Comparison of ENCODE assay signal across 17 cellular contexts in the genomic region with DNA sequence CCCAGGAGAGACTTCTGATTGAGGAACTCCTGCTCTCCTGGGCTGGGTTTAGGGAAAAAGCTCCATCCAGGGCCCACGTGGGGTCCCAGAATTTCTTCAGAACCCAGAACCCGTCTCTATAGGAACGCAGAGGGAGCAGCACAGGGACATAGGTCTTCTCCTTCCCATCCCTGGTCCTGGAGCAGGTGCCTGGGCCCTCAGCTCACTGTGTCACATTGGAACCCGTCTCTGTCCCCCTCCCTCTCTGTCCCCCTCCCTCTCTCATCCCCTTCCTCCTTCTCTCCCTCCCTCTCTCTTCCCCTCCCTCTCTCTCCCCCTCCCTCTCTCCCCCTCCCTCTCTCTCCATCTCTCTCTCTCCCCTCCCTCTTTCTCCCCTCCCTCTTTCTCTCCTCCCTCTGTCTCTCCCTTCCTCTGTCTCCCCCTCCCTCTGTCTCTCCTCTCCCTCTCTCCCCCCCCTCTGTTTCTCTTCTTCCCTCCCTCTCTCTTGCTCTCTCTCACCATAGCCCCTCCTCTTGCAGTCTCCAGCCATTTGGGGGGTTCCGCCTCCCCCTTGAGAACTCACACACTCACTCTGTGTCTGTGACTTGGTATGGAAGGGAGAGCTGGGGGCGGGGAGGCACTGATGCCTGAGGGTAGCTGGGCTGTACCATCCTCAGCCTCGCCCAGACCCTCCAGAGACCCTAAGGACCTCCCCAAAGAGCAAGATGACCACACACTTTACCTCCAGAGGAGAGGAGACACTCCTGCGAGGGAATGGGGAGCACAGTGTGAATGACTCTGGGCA.
DNase-seq lines count a peak whose midpoint lies in the region; ATAC-seq and TF ChIP-seq lines count a peak whose summit lies in the region.
"Had no signal": no experiment of that assay in that cellular context is flagged by ENCODE, and none has a peak within 500 bp of the region (broad histone marks: within the 10 kb centered on the region; RNA-seq: fewer than 3 reads in every experiment).

No MANE protein-coding gene starts in this region.

- H3K4me3 Mint-ChIP-seq in activated T-cell treated with anti-CD3 and anti-CD28 coated beads, Interleukin-2, amount 50 U/mL, for 72 hours, result no peak overlapping the region
- H3K4me3 Mint-ChIP-seq: activated T-cell treated with anti-CD3 and anti-CD28 coated beads, Interleukin-2, amount 50 U/mL, for 24 hours; CD14-positive monocyte had no signal

- H3K4me1 Mint-ChIP-seq in activated T-cell treated with anti-CD3 and anti-CD28 coated beads, Interleukin-2, amount 50 U/mL, for 72 hours (ENCODE audit: low read depth), result no peaks in the 10 kb centered on the region
- H3K4me1 Mint-ChIP-seq: CD14-positive monocyte had no signal

- H3K27me3 Mint-ChIP-seq in activated T-cell treated with anti-CD3 and anti-CD28 coated beads, Interleukin-2, amount 50 U/mL, for 72 hours (ENCODE audit: low read depth), result no peaks in the 10 kb centered on the region

- TF ChIP-seq POLR2A in suprapubic skin (IDR thresholded peaks at IDR 0.05), result no peak

- H3K27ac Mint-ChIP-seq in activated T-cell treated with anti-CD3 and anti-CD28 coated beads, Interleukin-2, amount 50 U/mL, for 72 hours, result no peak overlapping the region
- H3K27ac Mint-ChIP-seq: activated T-cell treated with anti-CD3 and anti-CD28 coated beads, Interleukin-2, amount 50 U/mL, for 24 hours; CD14-positive monocyte had no signal

- no peak for TF ChIP-seq CTCF in suprapubic skin (IDR thresholded peaks at IDR 0.05)

- H3K4me3 ChIP-seq in mucosa of rectum (ENCODE audit: low read length in 2 of 2), result no peak overlapping the region
- no peak overlapping the region for H3K4me3 ChIP-seq in suprapubic skin

- H3K9me3 ChIP-seq in mucosa of rectum (ENCODE audit: control insufficient read depth in 2 of 2, low read length in 2 of 2), result no peaks in the 10 kb centered on the region
- no peaks in the 10 kb centered on the region for H3K9me3 ChIP-seq in suprapubic skin

- peaks cover 0 to 7% of the 10 kb centered on the region in 2 donors for H3K4me1 ChIP-seq in mucosa of rectum (ENCODE audit: control insufficient read depth in 2 of 2, insufficient read depth in 2 of 2, low read length in 2 of 2)
- H3K4me1 ChIP-seq in suprapubic skin, result peaks cover 30% of the 10 kb centered on the region
- H3K4me1 ChIP-seq: parathyroid adenoma had no signal

- H3K27ac ChIP-seq in caudate nucleus (ENCODE audit: low read depth, low read length) (peak overlapping the region; percentile 91), mucosa of rectum (ENCODE audit: low read depth in 2 of 2, low read length in 2 of 2) (peak overlapping the region; percentile 63 to 77), suprapubic skin (peak overlapping the region; percentile 65)
- H3K27ac ChIP-seq: parathyroid adenoma had no signal

- peak overlapping the region in 1 of 2 donors; percentile 33 for H3K9ac ChIP-seq in mucosa of rectum (ENCODE audit: low read depth in 1 of 2, low read length in 2 of 2)
- H3K9ac ChIP-seq: parathyroid adenoma had no signal

- no peak for ATAC-seq in activated T-cell treated with anti-CD3 and anti-CD28 coated beads, Interleukin-2, amount 50 U/mL, for 72 hours (replicated peaks in 1 of 2)

- H3K27me3 ChIP-seq in mucosa of rectum (ENCODE audit: control insufficient read depth in 2 of 2, insufficient read depth in 2 of 2, low read length in 2 of 2), result no peaks in the 10 kb centered on the region
- peaks cover 78% of the 10 kb centered on the region for H3K27me3 ChIP-seq in suprapubic skin

- DNase-seq in NCI-H2227 (lab: John Stamatoyannopoulos, UW; ENCODE audit: unreplicated experiment), result peak; percentile 42
- no peak for DNase-seq in caudate nucleus (lab: John Stamatoyannopoulos, UW)
- no peak for DNase-seq in suprapubic skin (ENCODE audit: low spot score in 2 of 2)
- DNase-seq in activated T-cell treated with anti-CD3 and anti-CD28 coated beads, Interleukin-2, amount 50 U/mL, for 72 hours, result no peak
- no peak for DNase-seq in cortex of kidney (lab: John Stamatoyannopoulos, UW)
- no peak for DNase-seq in epidermal melanocyte (ENCODE audit: insufficient read length, low spot score)
- no peak for DNase-seq in stimulated activated CD4-positive, alpha-beta T cell treated with anti-CD3 and anti-CD28 coated beads, Interleukin-1b, Interleukin-23, amount 100 ng/mL, for 48 hours
- DNase-seq: activated CD4-positive, alpha-beta T cell treated with anti-CD3 and anti-CD28 coated beads for 1 hour; activated T-cell treated with anti-CD3 and anti-CD28 coated beads, Interleukin-2, amount 50 U/mL, for 24 hours; amniotic stem cell; HCEC 1CT; NCI-H2107; stimulated activated CD4-positive, alpha-beta T cell treated with anti-CD3 and anti-CD28 coated beads, Interleukin-4, amount 100 ng/mL, for 4 hours; stimulated activated naive CD4-positive, alpha-beta T cell had no signal

- H3K9me3 Mint-ChIP-seq in activated T-cell treated with anti-CD3 and anti-CD28 coated beads, Interleukin-2, amount 50 U/mL, for 72 hours, result no peaks in the 10 kb centered on the region
- H3K9me3 Mint-ChIP-seq: activated T-cell treated with anti-CD3 and anti-CD28 coated beads, Interleukin-2, amount 50 U/mL, for 24 hours had no signal

- H3K36me3 Mint-ChIP-seq in activated T-cell treated with anti-CD3 and anti-CD28 coated beads, Interleukin-2, amount 50 U/mL, for 72 hours (ENCODE audit: insufficient read depth in 2 of 2), result no peaks in the 10 kb centered on the region
- H3K36me3 Mint-ChIP-seq: CD14-positive monocyte had no signal

- 61% methylated on average over 7 of the region's 8 CpGs for WGBS in suprapubic skin

- no peaks in the 10 kb centered on the region for H3K36me3 ChIP-seq in mucosa of rectum (ENCODE audit: control insufficient read depth in 2 of 2, insufficient read depth in 2 of 2, low read length in 2 of 2)
- H3K36me3 ChIP-seq in suprapubic skin, result no peaks in the 10 kb centered on the region

- TF ChIP-seq EP300 in suprapubic skin (IDR thresholded peaks at IDR 0.05), result no peak
